1 cellular context compared by ENCODE assay signal in the genomic region with DNA sequence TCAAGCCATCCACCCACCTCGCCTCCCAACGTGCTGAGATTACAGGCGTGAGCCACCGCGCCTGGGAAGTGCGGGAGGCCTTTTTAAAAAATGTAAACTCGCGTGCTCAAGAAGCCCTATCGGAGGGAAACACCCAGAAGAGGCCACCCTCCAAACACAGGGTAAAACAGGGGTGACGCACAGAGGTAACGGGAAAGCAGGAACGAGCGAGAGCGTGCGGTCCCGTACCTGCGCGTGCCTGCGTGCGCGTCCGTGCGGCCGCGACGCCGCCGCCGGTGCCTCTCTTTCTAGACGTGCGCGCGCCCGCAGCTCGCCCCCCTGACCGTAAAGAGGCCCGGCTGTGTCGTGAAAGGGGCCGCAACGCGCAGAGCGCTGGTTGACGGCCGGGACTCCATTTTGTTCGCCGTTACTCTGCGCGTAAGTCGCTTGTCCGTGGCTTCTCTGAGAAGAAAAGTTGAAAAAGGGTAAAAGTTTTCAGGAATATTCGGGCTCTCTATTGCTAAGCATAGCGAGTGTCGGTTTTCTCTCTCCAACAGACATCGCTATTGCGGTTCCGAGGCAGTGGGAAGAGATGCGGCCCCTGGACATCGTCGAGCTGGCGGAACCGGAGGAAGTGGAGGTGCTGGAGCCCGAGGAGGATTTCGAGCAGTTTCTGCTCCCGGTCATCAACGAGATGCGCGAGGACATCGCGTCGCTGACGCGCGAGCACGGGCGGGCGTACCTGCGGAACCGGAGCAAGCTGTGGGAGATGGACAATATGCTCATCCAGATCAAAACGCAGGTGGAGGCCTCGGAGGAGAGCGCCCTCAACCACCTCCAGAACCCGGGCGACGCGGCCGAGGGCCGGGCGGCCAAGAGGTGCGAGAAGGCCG.
TF ChIP-seq lines count a peak whose summit lies in the region.

A gene (plus strand): TSS at position 394 of the 872 bp plus-strand sequence. CDS start 178 bp downstream, at position 572.

TF ChIP-seq in HepG2, 621 proteins besides CTCF, POLR2A, EP300 and RAD21 (continued from another document):
- TF ChIP-seq, protein P1, sequence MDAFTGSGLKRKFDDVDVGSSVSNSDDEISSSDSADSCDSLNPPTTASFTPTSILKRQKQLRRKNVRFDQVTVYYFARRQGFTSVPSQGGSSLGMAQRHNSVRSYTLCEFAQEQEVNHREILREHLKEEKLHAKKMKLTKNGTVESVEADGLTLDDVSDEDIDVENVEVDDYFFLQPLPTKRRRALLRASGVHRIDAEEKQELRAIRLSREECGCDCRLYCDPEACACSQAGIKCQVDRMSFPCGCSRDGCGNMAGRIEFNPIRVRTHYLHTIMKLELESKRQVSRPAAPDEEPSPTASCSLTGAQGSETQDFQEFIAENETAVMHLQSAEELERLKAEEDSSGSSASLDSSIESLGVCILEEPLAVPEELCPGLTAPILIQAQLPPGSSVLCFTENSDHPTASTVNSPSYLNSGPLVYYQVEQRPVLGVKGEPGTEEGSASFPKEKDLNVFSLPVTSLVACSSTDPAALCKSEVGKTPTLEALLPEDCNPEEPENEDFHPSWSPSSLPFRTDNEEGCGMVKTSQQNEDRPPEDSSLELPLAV (CRISPR knock-in tag; conservative IDR thresholded peaks at IDR 0.05; ENCODE audit: low read depth): peak; percentile 77; the same call in 1 of the 2 replicates
- TF ChIP-seq REL (CRISPR knock-in tag; conservative IDR thresholded peaks at IDR 0.05) (peak; percentile 72), HMGA1 (CRISPR knock-in tag; conservative IDR thresholded peaks at IDR 0.05) (no peak), ZMYM4 (CRISPR knock-in tag; IDR thresholded peaks at IDR 0.05) (peak; percentile 76), ZFP62 (CRISPR knock-in tag; IDR thresholded peaks at IDR 0.05) (no peak), ZNF234 (CRISPR knock-in tag; conservative IDR thresholded peaks at IDR 0.05) (no peak), SRSF9 (IDR thresholded peaks at IDR 0.05; ENCODE audit: borderline replicate concordance, insufficient read depth, low read depth, low read length, poor library complexity, severe bottlenecking) (no peak), TEAD2 (CRISPR knock-in tag; IDR thresholded peaks at IDR 0.05) (0 out of 2 replicates have a peak, but pooled peaks have one; percentile 36), ZSCAN20 (CRISPR knock-in tag; IDR thresholded peaks at IDR 0.05; ENCODE audit: borderline replicate concordance) (no peak), MAF1 (CRISPR knock-in tag; IDR thresholded peaks at IDR 0.05; ENCODE audit: borderline replicate concordance) (no peak), SETDB1 (CRISPR knock-in tag; IDR thresholded peaks at IDR 0.05; ENCODE audit: borderline replicate concordance) (no peak), PITX1 (CRISPR knock-in tag; IDR thresholded peaks at IDR 0.05) (0 out of 2 replicates have a peak, but pooled peaks have one; percentile 47), ZNF883 (CRISPR knock-in tag; IDR thresholded peaks at IDR 0.05; ENCODE audit: not compliant biosample characterization) (peak; percentile 80), AGO2 (optimal IDR thresholded peaks at IDR 0.05; ENCODE audit: low read depth, low read length) (peak; percentile 76), HOXA9 (CRISPR knock-in tag; IDR thresholded peaks at IDR 0.05; ENCODE audit: borderline replicate concordance) (0 out of 2 replicates have a peak, but pooled peaks have one; percentile 39), PAX8 (CRISPR knock-in tag; IDR thresholded peaks at IDR 0.05; ENCODE audit: borderline replicate concordance) (0 out of 2 replicates have a peak, but pooled peaks have one; percentile 89), FOSL2 (CRISPR knock-in tag; IDR thresholded peaks at IDR 0.05) (peak; percentile 65), MAFK (conservative IDR thresholded peaks at IDR 0.05 in 1 of 2, IDR thresholded peaks at IDR 0.05 in 1 of 2; ENCODE audit: low read length in 2 of 2) (no peak), ZIK1 (CRISPR knock-in tag; IDR thresholded peaks at IDR 0.05; ENCODE audit: borderline replicate concordance, low read depth) (no peak), ONECUT2 (CRISPR knock-in tag; IDR thresholded peaks at IDR 0.05) (no peak), SAP130 (CRISPR knock-in tag; IDR thresholded peaks at IDR 0.05; ENCODE audit: low read depth) (peak; percentile 87), ZNF3 (CRISPR knock-in tag; IDR thresholded peaks at IDR 0.05) (no peak), MBNL3 (CRISPR knock-in tag; conservative IDR thresholded peaks at IDR 0.05) (no peak), ZNF746 (CRISPR knock-in tag; IDR thresholded peaks at IDR 0.05) (peak; percentile 56; the same call in 1 of the 2 replicates), RARG (CRISPR knock-in tag; IDR thresholded peaks at IDR 0.05; ENCODE audit: low read depth) (peak; percentile 58; the same call in 1 of the 2 replicates), POLR2AphosphoS2 (IDR thresholded peaks at IDR 0.05; ENCODE audit: low read depth, low read length) (peak; percentile 88; the same call in 1 of the 2 replicates), STAT5B (CRISPR knock-in tag; IDR thresholded peaks at IDR 0.05) (no peak), ZNF615 (CRISPR knock-in tag; IDR thresholded peaks at IDR 0.05; ENCODE audit: borderline replicate concordance) (peak; percentile 94), CBFB (CRISPR knock-in tag; IDR thresholded peaks at IDR 0.05) (peak; percentile 84), SMARCC2 (IDR thresholded peaks at IDR 0.05) (no peak), HHEX (CRISPR knock-in tag; IDR thresholded peaks at IDR 0.05) (no peak), MXD4 (CRISPR knock-in tag; IDR thresholded peaks at IDR 0.05) (peak; percentile 18; the same call in 1 of the 2 replicates), PCBP2 (optimal IDR thresholded peaks at IDR 0.05; ENCODE audit: low read depth, low read length, poor library complexity, severe bottlenecking) (no peak), NFYC (CRISPR knock-in tag; IDR thresholded peaks at IDR 0.05) (no peak), MYC (CRISPR knock-in tag; IDR thresholded peaks at IDR 0.05; ENCODE audit: borderline replicate concordance) (peak; percentile 90), TSC22D2 (CRISPR knock-in tag; IDR thresholded peaks at IDR 0.05; ENCODE audit: borderline replicate concordance) (no peak; the same call in 1 of the 2 replicates), ZNF225 (CRISPR knock-in tag; IDR thresholded peaks at IDR 0.05) (peak; percentile 21; the same call in 1 of the 2 replicates), CENPT (CRISPR knock-in tag; IDR thresholded peaks at IDR 0.05; ENCODE audit: low read depth) (peak; percentile 64; the same call in 1 of the 2 replicates), MIER3 (CRISPR knock-in tag; IDR thresholded peaks at IDR 0.05; ENCODE audit: borderline replicate concordance) (no peak), RXRB (CRISPR knock-in tag; IDR thresholded peaks at IDR 0.05; ENCODE audit: borderline replicate concordance) (peak; percentile 68; the same call in 1 of the 2 replicates), NR2F6 (IDR thresholded peaks at IDR 0.05) (no peak), NR2F6 (CRISPR knock-in tag; IDR thresholded peaks at IDR 0.05) (no peak; the same call in none of the 2 replicates), ZKSCAN5 (CRISPR knock-in tag; IDR thresholded peaks at IDR 0.05) (no peak), NCOA5 (CRISPR knock-in tag; IDR thresholded peaks at IDR 0.05) (no peak), ZNF605 (CRISPR knock-in tag; IDR thresholded peaks at IDR 0.05) (no peak)
- TF ChIP-seq, protein P2, sequence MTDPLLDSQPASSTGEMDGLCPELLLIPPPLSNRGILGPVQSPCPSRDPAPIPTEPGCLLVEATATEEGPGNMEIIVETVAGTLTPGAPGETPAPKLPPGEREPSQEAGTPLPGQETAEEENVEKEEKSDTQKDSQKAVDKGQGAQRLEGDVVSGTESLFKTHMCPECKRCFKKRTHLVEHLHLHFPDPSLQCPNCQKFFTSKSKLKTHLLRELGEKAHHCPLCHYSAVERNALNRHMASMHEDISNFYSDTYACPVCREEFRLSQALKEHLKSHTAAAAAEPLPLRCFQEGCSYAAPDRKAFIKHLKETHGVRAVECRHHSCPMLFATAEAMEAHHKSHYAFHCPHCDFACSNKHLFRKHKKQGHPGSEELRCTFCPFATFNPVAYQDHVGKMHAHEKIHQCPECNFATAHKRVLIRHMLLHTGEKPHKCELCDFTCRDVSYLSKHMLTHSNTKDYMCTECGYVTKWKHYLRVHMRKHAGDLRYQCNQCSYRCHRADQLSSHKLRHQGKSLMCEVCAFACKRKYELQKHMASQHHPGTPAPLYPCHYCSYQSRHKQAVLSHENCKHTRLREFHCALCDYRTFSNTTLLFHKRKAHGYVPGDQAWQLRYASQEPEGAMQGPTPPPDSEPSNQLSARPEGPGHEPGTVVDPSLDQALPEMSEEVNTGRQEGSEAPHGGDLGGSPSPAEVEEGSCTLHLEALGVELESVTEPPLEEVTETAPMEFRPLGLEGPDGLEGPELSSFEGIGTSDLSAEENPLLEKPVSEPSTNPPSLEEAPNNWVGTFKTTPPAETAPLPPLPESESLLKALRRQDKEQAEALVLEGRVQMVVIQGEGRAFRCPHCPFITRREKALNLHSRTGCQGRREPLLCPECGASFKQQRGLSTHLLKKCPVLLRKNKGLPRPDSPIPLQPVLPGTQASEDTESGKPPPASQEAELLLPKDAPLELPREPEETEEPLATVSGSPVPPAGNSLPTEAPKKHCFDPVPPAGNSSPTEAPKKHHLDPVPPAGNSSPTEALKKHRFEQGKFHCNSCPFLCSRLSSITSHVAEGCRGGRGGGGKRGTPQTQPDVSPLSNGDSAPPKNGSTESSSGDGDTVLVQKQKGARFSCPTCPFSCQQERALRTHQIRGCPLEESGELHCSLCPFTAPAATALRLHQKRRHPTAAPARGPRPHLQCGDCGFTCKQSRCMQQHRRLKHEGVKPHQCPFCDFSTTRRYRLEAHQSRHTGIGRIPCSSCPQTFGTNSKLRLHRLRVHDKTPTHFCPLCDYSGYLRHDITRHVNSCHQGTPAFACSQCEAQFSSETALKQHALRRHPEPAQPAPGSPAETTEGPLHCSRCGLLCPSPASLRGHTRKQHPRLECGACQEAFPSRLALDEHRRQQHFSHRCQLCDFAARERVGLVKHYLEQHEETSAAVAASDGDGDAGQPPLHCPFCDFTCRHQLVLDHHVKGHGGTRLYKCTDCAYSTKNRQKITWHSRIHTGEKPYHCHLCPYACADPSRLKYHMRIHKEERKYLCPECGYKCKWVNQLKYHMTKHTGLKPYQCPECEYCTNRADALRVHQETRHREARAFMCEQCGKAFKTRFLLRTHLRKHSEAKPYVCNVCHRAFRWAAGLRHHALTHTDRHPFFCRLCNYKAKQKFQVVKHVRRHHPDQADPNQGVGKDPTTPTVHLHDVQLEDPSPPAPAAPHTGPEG (CRISPR knock-in tag; IDR thresholded peaks at IDR 0.05): peak; percentile 40; the same call in 1 of the 2 replicates
- TF ChIP-seq, protein P3, sequence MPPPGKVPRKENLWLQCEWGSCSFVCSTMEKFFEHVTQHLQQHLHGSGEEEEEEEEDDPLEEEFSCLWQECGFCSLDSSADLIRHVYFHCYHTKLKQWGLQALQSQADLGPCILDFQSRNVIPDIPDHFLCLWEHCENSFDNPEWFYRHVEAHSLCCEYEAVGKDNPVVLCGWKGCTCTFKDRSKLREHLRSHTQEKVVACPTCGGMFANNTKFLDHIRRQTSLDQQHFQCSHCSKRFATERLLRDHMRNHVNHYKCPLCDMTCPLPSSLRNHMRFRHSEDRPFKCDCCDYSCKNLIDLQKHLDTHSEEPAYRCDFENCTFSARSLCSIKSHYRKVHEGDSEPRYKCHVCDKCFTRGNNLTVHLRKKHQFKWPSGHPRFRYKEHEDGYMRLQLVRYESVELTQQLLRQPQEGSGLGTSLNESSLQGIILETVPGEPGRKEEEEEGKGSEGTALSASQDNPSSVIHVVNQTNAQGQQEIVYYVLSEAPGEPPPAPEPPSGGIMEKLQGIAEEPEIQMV (CRISPR knock-in tag; IDR thresholded peaks at IDR 0.05; ENCODE audit: low read depth): peak; percentile 41; the same call in 1 of the 2 replicates
- TF ChIP-seq, protein P4, sequence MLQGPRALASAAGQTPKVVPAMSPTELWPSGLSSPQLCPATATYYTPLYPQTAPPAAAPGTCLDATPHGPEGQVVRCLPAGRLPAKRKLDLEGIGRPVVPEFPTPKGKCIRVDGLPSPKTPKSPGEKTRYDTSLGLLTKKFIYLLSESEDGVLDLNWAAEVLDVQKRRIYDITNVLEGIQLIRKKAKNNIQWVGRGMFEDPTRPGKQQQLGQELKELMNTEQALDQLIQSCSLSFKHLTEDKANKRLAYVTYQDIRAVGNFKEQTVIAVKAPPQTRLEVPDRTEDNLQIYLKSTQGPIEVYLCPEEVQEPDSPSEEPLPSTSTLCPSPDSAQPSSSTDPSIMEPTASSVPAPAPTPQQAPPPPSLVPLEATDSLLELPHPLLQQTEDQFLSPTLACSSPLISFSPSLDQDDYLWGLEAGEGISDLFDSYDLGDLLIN (CRISPR knock-in tag; IDR thresholded peaks at IDR 0.05; ENCODE audit: borderline replicate concordance): no peak
- TF ChIP-seq, protein P5, sequence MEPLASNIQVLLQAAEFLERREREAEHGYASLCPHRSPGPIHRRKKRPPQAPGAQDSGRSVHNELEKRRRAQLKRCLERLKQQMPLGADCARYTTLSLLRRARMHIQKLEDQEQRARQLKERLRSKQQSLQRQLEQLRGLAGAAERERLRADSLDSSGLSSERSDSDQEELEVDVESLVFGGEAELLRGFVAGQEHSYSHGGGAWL (CRISPR knock-in tag; IDR thresholded peaks at IDR 0.05): peak; percentile 73; the same call in 1 of the 2 replicates
- TF ChIP-seq, protein P6, sequence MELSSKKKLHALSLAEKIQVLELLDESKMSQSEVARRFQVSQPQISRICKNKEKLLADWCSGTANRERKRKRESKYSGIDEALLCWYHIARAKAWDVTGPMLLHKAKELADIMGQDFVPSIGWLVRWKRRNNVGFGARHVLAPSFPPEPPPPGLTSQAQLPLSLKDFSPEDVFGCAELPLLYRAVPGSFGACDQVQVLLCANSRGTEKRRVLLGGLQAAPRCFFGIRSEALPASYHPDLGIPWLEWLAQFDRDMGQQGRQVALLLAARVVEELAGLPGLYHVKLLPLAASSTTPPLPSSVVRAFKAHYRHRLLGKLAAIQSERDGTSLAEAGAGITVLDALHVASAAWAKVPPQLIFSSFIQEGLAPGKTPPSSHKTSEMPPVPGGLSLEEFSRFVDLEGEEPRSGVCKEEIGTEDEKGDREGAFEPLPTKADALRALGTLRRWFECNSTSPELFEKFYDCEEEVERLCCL (CRISPR knock-in tag; IDR thresholded peaks at IDR 0.05; ENCODE audit: borderline replicate concordance): no peak; the same call in 1 of the 2 replicates
